Comparison of ENCODE assay signal across 7 cellular contexts in the genomic region with DNA sequence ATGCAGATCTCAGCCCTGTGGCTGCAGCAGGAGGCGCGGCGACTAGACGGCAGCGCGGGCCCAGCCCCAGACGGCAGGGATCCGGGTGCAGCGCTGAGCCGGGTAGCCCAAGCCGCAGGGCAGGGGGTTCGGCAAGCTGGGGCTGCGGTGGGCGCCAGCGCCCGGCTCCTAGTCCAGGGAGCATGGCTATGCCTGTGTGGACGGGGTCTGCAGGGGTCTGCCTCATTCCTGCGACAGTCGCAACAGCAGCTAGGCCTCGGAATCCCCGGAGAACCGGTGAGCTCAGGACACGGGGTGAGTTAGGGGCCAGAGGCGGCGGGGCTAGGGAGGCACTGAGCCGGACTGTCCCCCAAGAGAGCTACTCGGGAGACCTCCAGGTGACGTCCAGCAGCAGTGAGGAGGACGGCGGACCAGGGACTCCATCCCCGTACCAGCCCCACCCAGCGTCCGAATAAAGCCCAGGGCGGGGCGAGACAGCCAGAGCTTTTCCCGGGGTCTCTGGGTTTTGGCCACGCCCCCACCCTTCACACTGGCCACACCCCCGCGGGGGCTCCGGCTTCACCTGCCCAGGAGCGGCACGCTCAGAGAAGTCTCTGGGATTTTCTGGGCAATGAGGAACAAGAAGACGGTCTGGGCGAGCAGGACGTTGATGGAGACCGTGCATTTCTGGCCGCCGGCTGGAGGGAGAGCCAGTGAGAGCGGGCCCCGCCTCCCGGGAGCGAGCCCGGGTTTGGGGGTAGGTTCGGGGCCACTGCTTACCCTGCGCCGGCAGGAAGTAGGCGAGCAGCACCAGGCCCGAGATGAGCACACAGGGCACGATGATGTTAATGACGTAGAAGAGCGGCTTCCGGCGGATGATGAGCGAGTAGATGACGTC. TPM values are rescaled to one million over a fixed set of nuclear protein-coding genes. Genes with fewer than 3 reads are reported as not detected.
DNase-seq lines count a peak whose midpoint lies in the region; ATAC-seq and TF ChIP-seq lines count a peak whose summit lies in the region.

No MANE protein-coding gene starts in this region.

- no peaks in the 10 kb centered on the region for H3K36me3 ChIP-seq in mucosa of descending colon (ENCODE audit: low read depth)
- H3K36me3 ChIP-seq in upper lobe of right lung = peaks cover 18% of the 10 kb centered on the region

- TF ChIP-seq CTCF in mucosa of descending colon (IDR thresholded peaks at IDR 0.05) = no peak
- no peak for TF ChIP-seq CTCF in upper lobe of right lung (IDR thresholded peaks at IDR 0.05)

- intact Hi-C loops in mucosa of descending colon (cut with DNase I, micrococcal nuclease) (no loop called here), upper lobe of right lung (cut with DNase I) (loop anchor here (10.0 kb wide), 1 partner anchor 164 kb away; no protein-coding TSS in a partner anchor)

- no peaks in the 10 kb centered on the region for H3K9me3 ChIP-seq in mucosa of descending colon
- H3K9me3 ChIP-seq in upper lobe of right lung = no peaks in the 10 kb centered on the region

- H3K4me3 ChIP-seq in mucosa of descending colon (no peak overlapping the region), upper lobe of right lung (peak overlapping the region; percentile 53)

- peak overlapping the region; percentile 82 for H3K27ac ChIP-seq in caudate nucleus (ENCODE audit: low read depth, low read length)
- H3K27ac ChIP-seq in upper lobe of right lung = no peak overlapping the region

- H3K4me1 ChIP-seq in mucosa of descending colon (ENCODE audit: low read depth) = peaks cover 40% of the 10 kb centered on the region
- H3K4me1 ChIP-seq in upper lobe of right lung = peaks cover 9% of the 10 kb centered on the region

- peaks cover 6% of the 10 kb centered on the region for H3K27me3 ChIP-seq in upper lobe of right lung

- peak; percentile 56 for DNase-seq in T-helper 9 cell
- DNase-seq in caudate nucleus (lab: John Stamatoyannopoulos, UW) = no peak
- DNase-seq in mucosa of descending colon = peak; percentile 21 to 82 (median 67)
- DNase-seq in upper lobe of right lung = peak; percentile 75
- DNase-seq in AG08396 (ENCODE audit: low spot score) = no peak
- no peak for DNase-seq in D341Med (ENCODE audit: low spot score)

- peak; percentile 11 for ATAC-seq in mucosa of descending colon
- ATAC-seq in upper lobe of right lung = peak; percentile 2
- no peak for ATAC-seq in HG02884 (IDR thresholded peaks at IDR 0.05; ENCODE audit: unreplicated experiment)

RNA-seq across cellular contexts. Expression of gene C17orf107, which starts 1.1 kb away (rescaled TPM):
- 1 to 10 TPM in 1 of 3 donors, under 1 TPM in 2; 0.52 to 2.6 (median 0.80) TPM for total RNA-seq in mucosa of descending colon
- 2.7 TPM for total RNA-seq in upper lobe of right lung

RNA-seq across cellular contexts. Expression of gene CHRNE, which starts 2.4 kb away (rescaled TPM):
- 1 to 10 TPM in 1 of 3 donors, under 1 TPM in 1, not detected in 1; 0.24 to 1.3 TPM for total RNA-seq in mucosa of descending colon
- 0.98 TPM for total RNA-seq in upper lobe of right lung

RNA-seq across cellular contexts. Expression of gene GP1BA, which starts 31.6 kb away (rescaled TPM):
- total RNA-seq in mucosa of descending colon (not detected), upper lobe of right lung (0.55 TPM)

RNA-seq across cellular contexts. Expression of gene SLC25A11, which starts 39.4 kb away (rescaled TPM):
- total RNA-seq in mucosa of descending colon (10 to 100 TPM; 68.4 to 87.2 (median 72.8) TPM), upper lobe of right lung (55.0 TPM)

RNA-seq across cellular contexts. Expression of gene RNF167, which starts 39.6 kb away (rescaled TPM):
- 100 to 1,000 TPM in 2 of 3 donors, 10 to 100 TPM in 1; 90.8 to 118 (median 114) TPM for total RNA-seq in mucosa of descending colon
- 92.9 TPM for total RNA-seq in upper lobe of right lung

Comparison
In these comparisons a context has a peak if more than half of its experiments do, and no peak if none do; other contexts are left out.
1. DNase-seq: peak in T-helper 9 cell (single experiment), mucosa of descending colon (3 of 3) and upper lobe of right lung (single experiment); none in caudate nucleus (0 of 61), AG08396 (single experiment) and D341Med (single experiment).